ENCODE assay signal across 10 cellular contexts in genomic region chr6:37607949-37608348, GRCh38.
DNase-seq lines count a peak whose midpoint lies in the region; ATAC-seq, FAIRE-seq and TF ChIP-seq lines count a peak whose summit lies in the region.
"Had no signal": no experiment of that assay in that cellular context is flagged by ENCODE, and none has a peak within 500 bp of the region (broad histone marks: within the 10 kb centered on the region; RNA-seq: fewer than 3 reads in every experiment).

No MANE protein-coding gene starts in this region.

- FAIRE-seq in TTC549 (lab: Jason Lieb, UNC) = peak; percentile 63

- POLR2A ChIA-PET in HEK293 (lab: Yijun Ruan, JAX) = no interaction called here

- TF ChIP-seq CTCF in BE2C (IDR thresholded peaks at IDR 0.05; ENCODE audit: low read depth, low read length) = peak; percentile 62
- TF ChIP-seq CTCF in HEK293 (tag by site-specific recombination; IDR thresholded peaks at IDR 0.05) = no peak

- H3K9me3 ChIP-seq in BE2C (no peaks in the 10 kb centered on the region), HEK293 (ENCODE audit: control insufficient read depth, insufficient read depth, low read depth, low read length) (no peaks in the 10 kb centered on the region)

- CTCF ChIA-PET in HEK293 (lab: Yijun Ruan, JAX) = interaction anchor here (0.5 to 2.7 kb wide), 22 partner anchors 12 to 1275 kb away, joined by 3 to 16 read pairs (median 4); no protein-coding TSS in a partner anchor

- no peaks in the 10 kb centered on the region for H3K36me3 ChIP-seq in BE2C
- H3K36me3 ChIP-seq in HEK293 (ENCODE audit: control insufficient read depth in 2 of 2, insufficient read depth in 1 of 2, low read length in 2 of 2) = no peaks in the 10 kb centered on the region

- ATAC-seq in HG02678 (IDR thresholded peaks at IDR 0.05; ENCODE audit: unreplicated experiment) = no peak
- no peak for ATAC-seq in HG02610 (IDR thresholded peaks at IDR 0.05; ENCODE audit: unreplicated experiment)
- ATAC-seq: activated naive CD8-positive, alpha-beta T cell treated with anti-CD3 and anti-CD28 coated beads, Interleukin-2, amount 50 U/mL, for 24 hours had no signal

- no peak overlapping the region for H3K4me3 ChIP-seq in BE2C (ENCODE audit: low read depth, low read length)
- no peak overlapping the region for H3K4me3 ChIP-seq in HEK293 (ENCODE audit: low read depth, low read length)

- H3K27me3 ChIP-seq in BE2C = no peaks in the 10 kb centered on the region

- peaks cover 2% of the 10 kb centered on the region; the same call in 1 of the 2 replicates for H3K4me1 ChIP-seq in BE2C
- no peaks in the 10 kb centered on the region for H3K4me1 ChIP-seq in HEK293 (ENCODE audit: control insufficient read depth, insufficient read depth, low read length)

- DNase-seq in BE2C (no peak), iris pigment epithelial cell (ENCODE audit: low read depth) (peak; percentile 32), SIG-M5 treated with dmso at 0.1 percent for 504 hours (lab: John Stamatoyannopoulos, UW; ENCODE audit: unreplicated experiment) (no peak)
- no peak for DNase-seq in activated CD4-positive, alpha-beta T cell treated with anti-CD3 and anti-CD28 coated beads for 48 hours
- DNase-seq: activated naive CD8-positive, alpha-beta T cell treated with anti-CD3 and anti-CD28 coated beads, Interleukin-2, amount 50 U/mL, for 24 hours; T1000 had no signal

- H3K27ac ChIP-seq in HEK293 (ENCODE audit: extremely low read depth, low read depth, low read length) = no peak overlapping the region

TF ChIP-seq in HEK293, 187 proteins besides CTCF, POLR2A, EP300 and RAD21:
- TF ChIP-seq KLF7 (tag by site-specific recombination; IDR thresholded peaks at IDR 0.05; ENCODE audit: borderline replicate concordance) (no peak), ZNF654 (tag by site-specific recombination; IDR thresholded peaks at IDR 0.05; ENCODE audit: low read depth) (peak; percentile 8; the same call in 1 of the 2 replicates)
